ENCODE assay signal across 11 cellular contexts in the genomic region with DNA sequence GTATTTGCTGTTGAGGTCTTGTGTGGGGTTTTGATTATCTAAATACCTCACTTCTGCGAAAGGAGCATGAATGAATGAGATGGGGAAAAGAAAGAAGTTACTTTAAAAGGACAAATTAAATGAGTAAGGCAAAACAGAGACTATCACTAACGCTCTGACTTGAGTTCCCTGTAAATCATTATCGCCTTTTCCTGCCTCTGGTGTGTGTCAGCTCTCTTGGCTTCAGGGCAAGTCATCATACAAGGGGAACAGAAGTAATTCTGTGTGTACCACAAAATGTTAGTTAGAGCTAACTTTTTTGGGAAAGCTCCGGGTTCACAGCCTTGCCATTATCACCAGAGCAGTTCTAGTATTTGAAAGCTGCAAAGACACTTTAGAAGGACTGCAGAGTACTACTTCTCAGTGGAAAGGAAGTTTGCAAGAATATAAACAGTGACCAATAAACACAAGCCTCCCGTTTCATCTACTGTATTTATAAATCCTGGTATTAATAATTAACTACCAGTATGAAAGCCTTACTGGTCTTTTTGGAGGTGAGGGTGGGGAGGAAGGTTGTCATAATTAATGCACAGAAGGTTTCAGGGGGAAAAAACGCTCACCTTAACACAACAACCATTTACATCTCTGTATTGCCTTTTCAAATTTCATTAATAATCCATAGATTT. TPM values are rescaled to one million over a fixed set of nuclear protein-coding genes. Genes with fewer than 3 reads are reported as not detected.
A peak's percentile ranks its signal among the peaks of the same experiment; 100 is the strongest.
DNase-seq lines count a peak whose midpoint lies in the region; ATAC-seq and FAIRE-seq lines count a peak whose summit lies in the region.
"Had no signal": no experiment of that assay in that cellular context is flagged by ENCODE, and none has a peak within 500 bp of the region (broad histone marks: within the 10 kb centered on the region; RNA-seq: fewer than 3 reads in every experiment).

No MANE protein-coding gene starts in this region.

- H3K27ac Mint-ChIP-seq in activated naive CD8-positive, alpha-beta T cell treated with anti-CD3 and anti-CD28 coated beads, Interleukin-2, amount 50 U/mL, for 24 hours = no peak overlapping the region
- peak overlapping the region in 8 of 9 donors; percentile 77 to 99 (median 98) for H3K27ac Mint-ChIP-seq in naive thymus-derived CD4-positive, alpha-beta T cell

- DNase-seq in GM18507 (ENCODE audit: extremely low spot score, insufficient read length, low read depth) = no peak
- no peak for DNase-seq in activated naive CD8-positive, alpha-beta T cell treated with anti-CD3 and anti-CD28 coated beads, Interleukin-2, amount 50 U/mL, for 24 hours
- no peak for DNase-seq in naive thymus-derived CD4-positive, alpha-beta T cell
- no peak for DNase-seq in cerebellar cortex (ENCODE audit: low spot score)
- DNase-seq in HAP-1 (ENCODE audit: low spot score in 2 of 2) = no peak
- DNase-seq in NOMO-1 treated with dmso at 0.1 percent for 144 hours (lab: John Stamatoyannopoulos, UW; ENCODE audit: unreplicated experiment) = no peak
- DNase-seq: esophagus squamous epithelium, KG1, posterior cingulate gyrus had no signal

- POLR2A ChIA-PET in naive thymus-derived CD4-positive, alpha-beta T cell (lab: Charles Lee) = interaction anchor here (3.8 to 4.7 kb wide), 2 partner anchors 32 to 41 kb away, joined by 25 to 79 read pairs; a partner anchor contains a TSS

- H3K4me1 Mint-ChIP-seq in activated naive CD8-positive, alpha-beta T cell treated with anti-CD3 and anti-CD28 coated beads, Interleukin-2, amount 50 U/mL, for 24 hours = peaks cover 28% of the 10 kb centered on the region
- peaks cover 25 to 44% (median 37%) of the 10 kb centered on the region in 7 donors for H3K4me1 Mint-ChIP-seq in naive thymus-derived CD4-positive, alpha-beta T cell

- H3K27me3 Mint-ChIP-seq in activated naive CD8-positive, alpha-beta T cell treated with anti-CD3 and anti-CD28 coated beads, Interleukin-2, amount 50 U/mL, for 24 hours = no peaks in the 10 kb centered on the region
- no peaks in the 10 kb centered on the region for H3K27me3 Mint-ChIP-seq in naive thymus-derived CD4-positive, alpha-beta T cell

- H3K4me3 Mint-ChIP-seq in activated naive CD8-positive, alpha-beta T cell treated with anti-CD3 and anti-CD28 coated beads, Interleukin-2, amount 50 U/mL, for 24 hours = peak overlapping the region; percentile 94
- peak overlapping the region; percentile 17 to 99 (median 96) for H3K4me3 Mint-ChIP-seq in naive thymus-derived CD4-positive, alpha-beta T cell

- intact Hi-C loops in naive thymus-derived CD4-positive, alpha-beta T cell (cut with micrococcal nuclease) = loop anchor here (2.0 to 10.0 kb wide), 4 partner anchors 53 to 1731 kb away; a partner anchor contains a TSS

- peaks cover 7 to 14% of the 10 kb centered on the region in 2 donors for H3K4me1 ChIP-seq in naive thymus-derived CD4-positive, alpha-beta T cell (ENCODE audit: control insufficient read depth in 2 of 2, insufficient read depth in 2 of 2, low read length in 2 of 2)
- peaks cover 15% of the 10 kb centered on the region for H3K4me1 ChIP-seq in HAP-1

- H3K4me3 ChIP-seq in naive thymus-derived CD4-positive, alpha-beta T cell (ENCODE audit: low read length) = no peak overlapping the region
- H3K4me3 ChIP-seq in HAP-1 = no peak overlapping the region

- peak; percentile 88 for FAIRE-seq in GM18507 (lab: Jason Lieb, UNC)

- H3K27me3 ChIP-seq in naive thymus-derived CD4-positive, alpha-beta T cell (ENCODE audit: control insufficient read depth in 2 of 2, insufficient read depth in 2 of 2, low read length in 2 of 2) = no peaks in the 10 kb centered on the region
- H3K27me3 ChIP-seq in HAP-1 (ENCODE audit: low read depth) = no peaks in the 10 kb centered on the region
- H3K27me3 ChIP-seq: esophagus squamous epithelium had no signal

- H3K9me3 ChIP-seq in naive thymus-derived CD4-positive, alpha-beta T cell (ENCODE audit: control insufficient read depth in 2 of 3, low read length in 3 of 3) = no peaks in the 10 kb centered on the region
- no peaks in the 10 kb centered on the region for H3K9me3 ChIP-seq in HAP-1
- H3K9me3 ChIP-seq: esophagus squamous epithelium had no signal

- CTCF ChIA-PET in naive thymus-derived CD4-positive, alpha-beta T cell (lab: Charles Lee) = interaction anchor here (1.2 kb wide), 1 partner anchor 41 kb away, joined by 5 read pairs; no protein-coding TSS in a partner anchor

- peaks cover 3% of the 10 kb centered on the region for H3K36me3 Mint-ChIP-seq in activated naive CD8-positive, alpha-beta T cell treated with anti-CD3 and anti-CD28 coated beads, Interleukin-2, amount 50 U/mL, for 24 hours (ENCODE audit: low read depth)
- H3K36me3 Mint-ChIP-seq in naive thymus-derived CD4-positive, alpha-beta T cell = peaks cover 0 to 4% (median 0%) of the 10 kb centered on the region in 5 donors

- in situ Hi-C loops in HAP-1 (cut with MboI; ENCODE audit: low sequenced_read_pairs) = no loop called here

- peak; percentile 45 for ATAC-seq in HG03571 (IDR thresholded peaks at IDR 0.05; ENCODE audit: unreplicated experiment)
- ATAC-seq in activated naive CD8-positive, alpha-beta T cell treated with anti-CD3 and anti-CD28 coated beads, Interleukin-2, amount 50 U/mL, for 24 hours = no peak
- no peak for ATAC-seq in naive thymus-derived CD4-positive, alpha-beta T cell
- no peak for ATAC-seq in HG03025 (IDR thresholded peaks at IDR 0.05; ENCODE audit: low FRiP score, unreplicated experiment)

- H3K27ac ChIP-seq in naive thymus-derived CD4-positive, alpha-beta T cell (ENCODE audit: low read depth, low read length) = peak overlapping the region; percentile 77

- no peaks in the 10 kb centered on the region for H3K9me3 Mint-ChIP-seq in activated naive CD8-positive, alpha-beta T cell treated with anti-CD3 and anti-CD28 coated beads, Interleukin-2, amount 50 U/mL, for 24 hours
- H3K9me3 Mint-ChIP-seq in naive thymus-derived CD4-positive, alpha-beta T cell = no peaks in the 10 kb centered on the region

- no peaks in the 10 kb centered on the region for H3K36me3 ChIP-seq in naive thymus-derived CD4-positive, alpha-beta T cell (ENCODE audit: control insufficient read depth in 2 of 3, insufficient read depth in 3 of 3, low read length in 3 of 3)
- peaks cover 4% of the 10 kb centered on the region; the same call in 1 of the 2 replicates for H3K36me3 ChIP-seq in HAP-1 (replicated peaks)

RNA-seq across cellular contexts. Expression of a gene that starts 1.2 kb away (rescaled TPM):
- total RNA-seq in naive thymus-derived CD4-positive, alpha-beta T cell = 1 to 10 TPM; 1.2 to 3.5 (median 2.9) TPM
- under 1 TPM; 0.34 to 0.79 TPM for polyA plus RNA-seq in naive thymus-derived CD4-positive, alpha-beta T cell

RNA-seq across cellular contexts. Expression of a gene that starts 1.5 kb away (rescaled TPM):
- total RNA-seq in naive thymus-derived CD4-positive, alpha-beta T cell = 10 to 100 TPM in 3 of 5 experiments, 1 to 10 TPM in 2; 5.0 to 13.5 (median 11.5) TPM
- 1 to 10 TPM; 8.9 to 9.3 TPM for polyA plus RNA-seq in naive thymus-derived CD4-positive, alpha-beta T cell

RNA-seq across cellular contexts. Expression of a gene that starts 31.4 kb away (rescaled TPM):
- 10 to 100 TPM in 1 of 5 experiments, 1 to 10 TPM in 4; 4.9 to 16.4 (median 6.1) TPM for total RNA-seq in naive thymus-derived CD4-positive, alpha-beta T cell
- polyA plus RNA-seq in naive thymus-derived CD4-positive, alpha-beta T cell = 1 to 10 TPM; 6.9 to 8.1 TPM

RNA-seq across cellular contexts. Expression of a gene that starts 42.1 kb away (rescaled TPM):
- 100 to 1,000 TPM in 1 of 5 experiments, 10 to 100 TPM in 4; 39.0 to 102 (median 40.9) TPM for total RNA-seq in naive thymus-derived CD4-positive, alpha-beta T cell
- 10 to 100 TPM; 38.7 to 53.4 TPM for polyA plus RNA-seq in naive thymus-derived CD4-positive, alpha-beta T cell
